In genomic region chr1:26890467-26890796, GRCh38 we compare ENCODE assay signal across 8 cellular contexts. TPM values are rescaled to one million over a fixed set of nuclear protein-coding genes. Genes with fewer than 3 reads are reported as not detected.
DNase-seq lines count a peak whose midpoint lies in the region; ATAC-seq and TF ChIP-seq lines count a peak whose summit lies in the region.

No MANE protein-coding gene starts in this region.

- TSS peak; percentile 84 for BruUV-seq in PC-9 (replicated peaks; lab: Mats Ljungman, UMichigan)

- in situ Hi-C loops in HAP-1 (cut with MboI; ENCODE audit: low sequenced_read_pairs): no loop called here

- H3K4me3 ChIP-seq in CD8-positive, alpha-beta T cell (ENCODE audit: low read depth, low read length): peak overlapping the region; percentile 94
- H3K4me3 ChIP-seq in HAP-1 (peak overlapping the region; percentile 97), PC-9 (peak overlapping the region; percentile 65; the same call in 1 of the 2 replicates)

- H3K9me3 Mint-ChIP-seq in CD8-positive, alpha-beta T cell: no peaks in the 10 kb centered on the region
- no peaks in the 10 kb centered on the region for H3K9me3 Mint-ChIP-seq in osteocyte (ENCODE audit: unreplicated experiment)

- peak overlapping the region; percentile 86 for H3K27ac ChIP-seq in CD8-positive, alpha-beta T cell (ENCODE audit: low read depth, low read length)
- H3K27ac ChIP-seq in PC-9: 0 out of 2 replicates have a peak overlapping the region, but pooled peaks have one; percentile 62

- H3K27me3 ChIP-seq in CD8-positive, alpha-beta T cell (ENCODE audit: insufficient read depth, low read length): no peaks in the 10 kb centered on the region
- no peaks in the 10 kb centered on the region for H3K27me3 ChIP-seq in HAP-1 (ENCODE audit: low read depth)
- H3K27me3 ChIP-seq in PC-9 (ENCODE audit: insufficient read depth, low read depth): no peaks in the 10 kb centered on the region

- H3K36me3 Mint-ChIP-seq in CD8-positive, alpha-beta T cell: peaks cover 73% of the 10 kb centered on the region
- peaks cover 35% of the 10 kb centered on the region for H3K36me3 Mint-ChIP-seq in osteocyte (ENCODE audit: unreplicated experiment)

- no peaks in the 10 kb centered on the region for H3K9me3 ChIP-seq in CD8-positive, alpha-beta T cell (ENCODE audit: low read length)
- H3K9me3 ChIP-seq in HAP-1 (no peaks in the 10 kb centered on the region), PC-9 (ENCODE audit: insufficient read depth, low read depth) (no peaks in the 10 kb centered on the region)

- TF ChIP-seq CTCF in CD8-positive, alpha-beta T cell (IDR thresholded peaks at IDR 0.05): no peak
- no peak for TF ChIP-seq CTCF in PC-9 (conservative IDR thresholded peaks at IDR 0.05)
- no peak for TF ChIP-seq CTCF in osteocyte (IDR thresholded peaks at IDR 0.05)

- no peak for DNase-seq in CD8-positive, alpha-beta T cell
- DNase-seq in HAP-1 (ENCODE audit: low spot score in 2 of 2): no peak
- no peak for DNase-seq in PC-9
- DNase-seq in osteocyte (ENCODE audit: extremely low spot score, unreplicated experiment): no peak
- DNase-seq in NCI-H187 (lab: John Stamatoyannopoulos, UW): no peak
- DNase-seq in NCI-H748 (lab: John Stamatoyannopoulos, UW; ENCODE audit: unreplicated experiment): no peak
- no peak for DNase-seq in NCI-H2196 treated with DMSO at 0.1 percent for 48 hours (lab: John Stamatoyannopoulos, UW; ENCODE audit: unreplicated experiment)

- H3F3A ChIP-seq in PC-9 (ENCODE audit: insufficient read depth, low read depth): peaks cover 8% of the 10 kb centered on the region; the same call in 1 of the 2 replicates

- intact Hi-C loops in CD8-positive, alpha-beta T cell (cut with DNase I, micrococcal nuclease): loop anchor here (1.0 to 10.0 kb wide), 6 partner anchors 10 to 416 kb away; partner anchors contain the start of genes GPATCH3 (in 2 of the 2), NUDC (in 2 of the 2), HMGN2 (in 1 of the 2) and ZDHHC18 (in 1 of the 2)
- intact Hi-C loops in PC-9 (cut with micrococcal nuclease; ENCODE audit: unreplicated experiment): loop anchor here (2.0 kb wide), 1 partner anchor 30 kb away; the partner anchor contains the start of gene NUDC

- POLR2A ChIA-PET in CD8-positive, alpha-beta T cell (lab: Charles Lee): interaction anchor here (0.7 to 2.9 kb wide), 22 partner anchors 9 to 1262 kb away, joined by 3 to 44 read pairs (median 4); partner anchors contain the start of genes GPATCH3, NUDC, PIGV and ZDHHC18
- POLR2A ChIA-PET in PC-9 (lab: Charles Lee; ENCODE audit: unreplicated experiment): interaction anchor here (0.6 to 0.9 kb wide), 3 partner anchors 10 to 257 kb away, joined by 3 read pairs; partner anchors contain the start of gene GPATCH3

- no peaks in the 10 kb centered on the region for H3K9me2 ChIP-seq in PC-9 (ENCODE audit: insufficient read depth)

- H3K36me3 ChIP-seq in CD8-positive, alpha-beta T cell (ENCODE audit: insufficient read depth, low read length): peaks cover 18% of the 10 kb centered on the region
- H3K36me3 ChIP-seq in HAP-1 (replicated peaks) (peaks cover 60% of the 10 kb centered on the region), PC-9 (ENCODE audit: low read depth) (no peaks in the 10 kb centered on the region; the same call in 1 of the 2 replicates)

- H4K20me1 ChIP-seq in PC-9 (ENCODE audit: insufficient read depth): no peaks in the 10 kb centered on the region

- peaks cover 19% of the 10 kb centered on the region for H3K79me2 ChIP-seq in PC-9 (ENCODE audit: low read depth)

- peak overlapping the region; percentile 94 for H3K4me3 Mint-ChIP-seq in CD8-positive, alpha-beta T cell
- H3K4me3 Mint-ChIP-seq in osteocyte (ENCODE audit: unreplicated experiment): peak overlapping the region; percentile 89

- peak overlapping the region; percentile 96 for H3K27ac Mint-ChIP-seq in CD8-positive, alpha-beta T cell
- peak overlapping the region; percentile 96 for H3K27ac Mint-ChIP-seq in osteocyte (ENCODE audit: unreplicated experiment)

- H3K4me1 ChIP-seq in CD8-positive, alpha-beta T cell (ENCODE audit: insufficient read depth, low read length): peaks cover 18% of the 10 kb centered on the region
- H3K4me1 ChIP-seq in HAP-1 (peaks cover 5% of the 10 kb centered on the region), PC-9 (replicated peaks; ENCODE audit: insufficient read depth) (0 out of 2 replicates have a peak, but pooled peaks cover 10% of the 10 kb centered on the region)

- peaks cover 38% of the 10 kb centered on the region for H3K4me1 Mint-ChIP-seq in CD8-positive, alpha-beta T cell (ENCODE audit: low read depth)
- peaks cover 30% of the 10 kb centered on the region for H3K4me1 Mint-ChIP-seq in osteocyte (ENCODE audit: unreplicated experiment)

- peak; percentile 54 for ATAC-seq in CD8-positive, alpha-beta T cell
- ATAC-seq in esophagus mucosa: peak; percentile 12

- H3K27me3 Mint-ChIP-seq in CD8-positive, alpha-beta T cell (ENCODE audit: low read depth): no peaks in the 10 kb centered on the region
- H3K27me3 Mint-ChIP-seq in osteocyte (ENCODE audit: unreplicated experiment): no peaks in the 10 kb centered on the region

- CTCF ChIA-PET in CD8-positive, alpha-beta T cell (lab: Charles Lee): interaction anchor here (0.9 to 4.7 kb wide), 8 partner anchors 8 to 288 kb away, joined by 3 to 17 read pairs (median 4); partner anchors contain the start of gene GPATCH3
- CTCF ChIA-PET in PC-9 (lab: Charles Lee): interaction anchor here (0.6 kb wide), 1 partner anchor 409 kb away, joined by 3 read pairs; no protein-coding TSS in a partner anchor

- H3K4me2 ChIP-seq in PC-9: peak overlapping the region; percentile 93

- peak overlapping the region; percentile 67 for H2AFZ ChIP-seq in PC-9

RNA-seq across cellular contexts. Expression of gene GPN2, which starts 0.3 kb away (rescaled TPM):
- total RNA-seq in CD8-positive, alpha-beta T cell: 10 to 100 TPM; 35.1 to 37.4 TPM
- 23.8 and 30.6 TPM in 2 replicates for total RNA-seq in PC-9 (2021)
- total RNA-seq in esophagus mucosa: 20.0 TPM
- total RNA-seq in osteocyte: 26.4 and 26.6 TPM in 2 replicates

RNA-seq across cellular contexts. Expression of gene GPATCH3, which starts 9.8 kb away (rescaled TPM):
- total RNA-seq in CD8-positive, alpha-beta T cell: 10 to 100 TPM; 47.8 to 47.9 TPM
- total RNA-seq in PC-9 (2021) (13.1 and 16.7 TPM in 2 replicates), esophagus mucosa (10.4 TPM), osteocyte (19.9 and 20.4 TPM in 2 replicates)

RNA-seq across cellular contexts. Expression of gene NR0B2, which starts 23.3 kb away (rescaled TPM):
- not detected for total RNA-seq in CD8-positive, alpha-beta T cell
- total RNA-seq in PC-9 (2021) (not detected in 2 replicates), esophagus mucosa (not detected), osteocyte (not detected in 2 replicates)

RNA-seq across cellular contexts. Expression of gene SFN, which starts 27.5 kb away (rescaled TPM):
- 1 to 10 TPM; 1.1 TPM for total RNA-seq in CD8-positive, alpha-beta T cell
- total RNA-seq in PC-9 (2021): 326 and 355 TPM in 2 replicates
- 2,315 TPM for total RNA-seq in esophagus mucosa
- total RNA-seq in osteocyte: not detected in 2 replicates

RNA-seq across cellular contexts. Expression of gene NUDC, which starts 31.1 kb away (rescaled TPM):
- 10 to 100 TPM; 51.9 to 55.0 TPM for total RNA-seq in CD8-positive, alpha-beta T cell
- total RNA-seq in PC-9 (2021) (93.6 and 104 TPM in 2 replicates), esophagus mucosa (35.7 TPM), osteocyte (51.0 and 54.3 TPM in 2 replicates)
